Comparison of ENCODE assay signal across 1 cellular context in the genomic region with DNA sequence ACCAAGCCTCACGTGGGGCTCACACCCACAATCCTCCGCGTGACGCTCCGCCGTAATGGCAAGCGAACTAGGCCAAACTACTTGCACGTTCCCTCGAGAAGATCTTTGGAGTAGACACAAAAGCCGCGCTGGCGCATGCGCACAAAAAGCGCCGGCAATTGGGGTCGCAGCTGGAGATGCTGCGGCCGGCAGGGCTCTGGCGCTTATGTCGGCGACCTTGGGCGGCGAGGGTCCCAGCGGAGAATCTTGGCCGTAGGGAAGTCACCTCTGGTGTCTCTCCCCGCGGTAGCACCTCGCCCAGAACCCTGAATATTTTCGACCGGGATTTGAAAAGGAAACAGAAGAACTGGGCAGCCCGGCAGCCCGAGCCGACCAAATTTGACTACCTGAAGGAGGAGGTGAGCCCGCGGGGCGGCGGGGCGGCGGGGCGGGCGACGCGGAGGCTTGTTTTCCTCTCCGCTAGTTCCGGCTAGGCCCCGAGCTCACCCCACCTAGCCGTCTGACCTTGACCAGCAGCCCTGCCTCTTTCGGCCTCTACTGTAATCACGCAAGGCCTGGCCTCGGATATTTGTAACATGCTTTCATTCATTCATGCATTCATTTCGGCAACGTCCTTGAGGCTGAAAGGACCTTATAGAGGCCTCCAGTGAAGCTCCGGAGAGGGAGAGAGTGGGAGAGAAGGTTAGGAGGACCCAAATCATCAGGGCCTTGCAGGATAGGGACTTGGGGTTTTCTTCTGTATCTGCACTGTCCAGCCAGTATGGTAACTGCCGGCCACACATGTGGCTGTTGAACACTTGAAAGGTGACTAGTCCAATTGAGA.
TF ChIP-seq lines count a peak whose summit lies in the region.

A gene with protein sequence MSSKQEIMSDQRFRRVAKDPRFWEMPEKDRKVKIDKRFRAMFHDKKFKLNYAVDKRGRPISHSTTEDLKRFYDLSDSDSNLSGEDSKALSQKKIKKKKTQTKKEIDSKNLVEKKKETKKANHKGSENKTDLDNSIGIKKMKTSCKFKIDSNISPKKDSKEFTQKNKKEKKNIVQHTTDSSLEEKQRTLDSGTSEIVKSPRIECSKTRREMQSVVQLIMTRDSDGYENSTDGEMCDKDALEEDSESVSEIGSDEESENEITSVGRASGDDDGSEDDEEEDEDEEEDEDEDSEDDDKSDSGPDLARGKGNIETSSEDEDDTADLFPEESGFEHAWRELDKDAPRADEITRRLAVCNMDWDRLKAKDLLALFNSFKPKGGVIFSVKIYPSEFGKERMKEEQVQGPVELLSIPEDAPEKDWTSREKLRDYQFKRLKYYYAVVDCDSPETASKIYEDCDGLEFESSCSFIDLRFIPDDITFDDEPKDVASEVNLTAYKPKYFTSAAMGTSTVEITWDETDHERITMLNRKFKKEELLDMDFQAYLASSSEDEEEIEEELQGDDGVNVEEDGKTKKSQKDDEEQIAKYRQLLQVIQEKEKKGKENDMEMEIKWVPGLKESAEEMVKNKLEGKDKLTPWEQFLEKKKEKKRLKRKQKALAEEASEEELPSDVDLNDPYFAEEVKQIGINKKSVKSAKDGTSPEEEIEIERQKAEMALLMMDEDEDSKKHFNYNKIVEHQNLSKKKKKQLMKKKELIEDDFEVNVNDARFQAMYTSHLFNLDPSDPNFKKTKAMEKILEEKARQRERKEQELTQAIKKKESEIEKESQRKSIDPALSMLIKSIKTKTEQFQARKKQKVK (minus strand): TSS at position 27 of the 823 bp plus-strand sequence. CDS start 1,779 bp downstream, outside the sequence.
A gene with protein sequence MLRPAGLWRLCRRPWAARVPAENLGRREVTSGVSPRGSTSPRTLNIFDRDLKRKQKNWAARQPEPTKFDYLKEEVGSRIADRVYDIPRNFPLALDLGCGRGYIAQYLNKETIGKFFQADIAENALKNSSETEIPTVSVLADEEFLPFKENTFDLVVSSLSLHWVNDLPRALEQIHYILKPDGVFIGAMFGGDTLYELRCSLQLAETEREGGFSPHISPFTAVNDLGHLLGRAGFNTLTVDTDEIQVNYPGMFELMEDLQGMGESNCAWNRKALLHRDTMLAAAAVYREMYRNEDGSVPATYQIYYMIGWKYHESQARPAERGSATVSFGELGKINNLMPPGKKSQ (plus strand): TSS at position 136 of the 823 bp plus-strand sequence. CDS start 41 bp downstream, at position 177.

TF ChIP-seq in GM12878, 131 proteins besides CTCF, POLR2A, EP300 and RAD21 (continued from another document and continues in another):
- TF ChIP-seq, protein P1, sequence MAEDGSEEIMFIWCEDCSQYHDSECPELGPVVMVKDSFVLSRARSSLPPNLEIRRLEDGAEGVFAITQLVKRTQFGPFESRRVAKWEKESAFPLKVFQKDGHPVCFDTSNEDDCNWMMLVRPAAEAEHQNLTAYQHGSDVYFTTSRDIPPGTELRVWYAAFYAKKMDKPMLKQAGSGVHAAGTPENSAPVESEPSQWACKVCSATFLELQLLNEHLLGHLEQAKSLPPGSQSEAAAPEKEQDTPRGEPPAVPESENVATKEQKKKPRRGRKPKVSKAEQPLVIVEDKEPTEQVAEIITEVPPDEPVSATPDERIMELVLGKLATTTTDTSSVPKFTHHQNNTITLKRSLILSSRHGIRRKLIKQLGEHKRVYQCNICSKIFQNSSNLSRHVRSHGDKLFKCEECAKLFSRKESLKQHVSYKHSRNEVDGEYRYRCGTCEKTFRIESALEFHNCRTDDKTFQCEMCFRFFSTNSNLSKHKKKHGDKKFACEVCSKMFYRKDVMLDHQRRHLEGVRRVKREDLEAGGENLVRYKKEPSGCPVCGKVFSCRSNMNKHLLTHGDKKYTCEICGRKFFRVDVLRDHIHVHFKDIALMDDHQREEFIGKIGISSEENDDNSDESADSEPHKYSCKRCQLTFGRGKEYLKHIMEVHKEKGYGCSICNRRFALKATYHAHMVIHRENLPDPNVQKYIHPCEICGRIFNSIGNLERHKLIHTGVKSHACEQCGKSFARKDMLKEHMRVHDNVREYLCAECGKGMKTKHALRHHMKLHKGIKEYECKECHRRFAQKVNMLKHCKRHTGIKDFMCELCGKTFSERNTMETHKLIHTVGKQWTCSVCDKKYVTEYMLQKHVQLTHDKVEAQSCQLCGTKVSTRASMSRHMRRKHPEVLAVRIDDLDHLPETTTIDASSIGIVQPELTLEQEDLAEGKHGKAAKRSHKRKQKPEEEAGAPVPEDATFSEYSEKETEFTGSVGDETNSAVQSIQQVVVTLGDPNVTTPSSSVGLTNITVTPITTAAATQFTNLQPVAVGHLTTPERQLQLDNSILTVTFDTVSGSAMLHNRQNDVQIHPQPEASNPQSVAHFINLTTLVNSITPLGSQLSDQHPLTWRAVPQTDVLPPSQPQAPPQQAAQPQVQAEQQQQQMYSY (CRISPR knock-in tag; IDR thresholded peaks at IDR 0.05), result no peak
- TF ChIP-seq HDGF (IDR thresholded peaks at IDR 0.05), result no peak
- TF ChIP-seq SMC3 (IDR thresholded peaks at IDR 0.05; ENCODE audit: borderline replicate concordance, low read length), result no peak
- TF ChIP-seq, protein P2, sequence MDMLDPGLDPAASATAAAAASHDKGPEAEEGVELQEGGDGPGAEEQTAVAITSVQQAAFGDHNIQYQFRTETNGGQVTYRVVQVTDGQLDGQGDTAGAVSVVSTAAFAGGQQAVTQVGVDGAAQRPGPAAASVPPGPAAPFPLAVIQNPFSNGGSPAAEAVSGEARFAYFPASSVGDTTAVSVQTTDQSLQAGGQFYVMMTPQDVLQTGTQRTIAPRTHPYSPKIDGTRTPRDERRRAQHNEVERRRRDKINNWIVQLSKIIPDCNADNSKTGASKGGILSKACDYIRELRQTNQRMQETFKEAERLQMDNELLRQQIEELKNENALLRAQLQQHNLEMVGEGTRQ (IDR thresholded peaks at IDR 0.05; ENCODE audit: borderline replicate concordance, low read depth, low read length), result peak; percentile 96
- TF ChIP-seq, protein P3, sequence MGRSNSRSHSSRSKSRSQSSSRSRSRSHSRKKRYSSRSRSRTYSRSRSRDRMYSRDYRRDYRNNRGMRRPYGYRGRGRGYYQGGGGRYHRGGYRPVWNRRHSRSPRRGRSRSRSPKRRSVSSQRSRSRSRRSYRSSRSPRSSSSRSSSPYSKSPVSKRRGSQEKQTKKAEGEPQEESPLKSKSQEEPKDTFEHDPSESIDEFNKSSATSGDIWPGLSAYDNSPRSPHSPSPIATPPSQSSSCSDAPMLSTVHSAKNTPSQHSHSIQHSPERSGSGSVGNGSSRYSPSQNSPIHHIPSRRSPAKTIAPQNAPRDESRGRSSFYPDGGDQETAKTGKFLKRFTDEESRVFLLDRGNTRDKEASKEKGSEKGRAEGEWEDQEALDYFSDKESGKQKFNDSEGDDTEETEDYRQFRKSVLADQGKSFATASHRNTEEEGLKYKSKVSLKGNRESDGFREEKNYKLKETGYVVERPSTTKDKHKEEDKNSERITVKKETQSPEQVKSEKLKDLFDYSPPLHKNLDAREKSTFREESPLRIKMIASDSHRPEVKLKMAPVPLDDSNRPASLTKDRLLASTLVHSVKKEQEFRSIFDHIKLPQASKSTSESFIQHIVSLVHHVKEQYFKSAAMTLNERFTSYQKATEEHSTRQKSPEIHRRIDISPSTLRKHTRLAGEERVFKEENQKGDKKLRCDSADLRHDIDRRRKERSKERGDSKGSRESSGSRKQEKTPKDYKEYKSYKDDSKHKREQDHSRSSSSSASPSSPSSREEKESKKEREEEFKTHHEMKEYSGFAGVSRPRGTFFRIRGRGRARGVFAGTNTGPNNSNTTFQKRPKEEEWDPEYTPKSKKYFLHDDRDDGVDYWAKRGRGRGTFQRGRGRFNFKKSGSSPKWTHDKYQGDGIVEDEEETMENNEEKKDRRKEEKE (IDR thresholded peaks at IDR 0.05), result no peak
- no peak for TF ChIP-seq CHD1 (IDR thresholded peaks at IDR 0.05; ENCODE audit: low read depth, low read length)
- TF ChIP-seq ZNF384 (IDR thresholded peaks at IDR 0.05; ENCODE audit: borderline replicate concordance, low read depth, low read length), result no peak
- TF ChIP-seq, protein P4, sequence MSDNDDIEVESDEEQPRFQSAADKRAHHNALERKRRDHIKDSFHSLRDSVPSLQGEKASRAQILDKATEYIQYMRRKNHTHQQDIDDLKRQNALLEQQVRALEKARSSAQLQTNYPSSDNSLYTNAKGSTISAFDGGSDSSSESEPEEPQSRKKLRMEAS (IDR thresholded peaks at IDR 0.05; ENCODE audit: low read depth, low read length), result peak; percentile 99
- TF ChIP-seq CREM (IDR thresholded peaks at IDR 0.05; ENCODE audit: low read depth), result peak; percentile 95
- TF ChIP-seq, protein P5, sequence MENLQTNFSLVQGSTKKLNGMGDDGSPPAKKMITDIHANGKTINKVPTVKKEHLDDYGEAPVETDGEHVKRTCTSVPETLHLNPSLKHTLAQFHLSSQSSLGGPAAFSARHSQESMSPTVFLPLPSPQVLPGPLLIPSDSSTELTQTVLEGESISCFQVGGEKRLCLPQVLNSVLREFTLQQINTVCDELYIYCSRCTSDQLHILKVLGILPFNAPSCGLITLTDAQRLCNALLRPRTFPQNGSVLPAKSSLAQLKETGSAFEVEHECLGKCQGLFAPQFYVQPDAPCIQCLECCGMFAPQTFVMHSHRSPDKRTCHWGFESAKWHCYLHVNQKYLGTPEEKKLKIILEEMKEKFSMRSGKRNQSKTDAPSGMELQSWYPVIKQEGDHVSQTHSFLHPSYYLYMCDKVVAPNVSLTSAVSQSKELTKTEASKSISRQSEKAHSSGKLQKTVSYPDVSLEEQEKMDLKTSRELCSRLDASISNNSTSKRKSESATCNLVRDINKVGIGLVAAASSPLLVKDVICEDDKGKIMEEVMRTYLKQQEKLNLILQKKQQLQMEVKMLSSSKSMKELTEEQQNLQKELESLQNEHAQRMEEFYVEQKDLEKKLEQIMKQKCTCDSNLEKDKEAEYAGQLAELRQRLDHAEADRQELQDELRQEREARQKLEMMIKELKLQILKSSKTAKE (IDR thresholded peaks at IDR 0.05; ENCODE audit: low read depth, poor library complexity, severe bottlenecking), result no peak
- TF ChIP-seq ZZZ3 (IDR thresholded peaks at IDR 0.05; ENCODE audit: control insufficient read depth, insufficient read length, low read depth), result no peak
- TF ChIP-seq SREBF1 (IDR thresholded peaks at IDR 0.05; ENCODE audit: low read length), result peak; percentile 58; the same call in 1 of the 2 replicates
- TF ChIP-seq NR2F1 (conservative IDR thresholded peaks at IDR 0.05), result 0 out of 2 replicates have a peak, but pooled peaks have one; percentile 24
- TF ChIP-seq POLR2AphosphoS2 (IDR thresholded peaks at IDR 0.05; ENCODE audit: low read depth, low read length), result 0 out of 2 replicates have a peak, but pooled peaks have one; percentile 79
- TF ChIP-seq KDM1A (IDR thresholded peaks at IDR 0.05; ENCODE audit: borderline replicate concordance), result no peak
- TF ChIP-seq STAT3 (IDR thresholded peaks at IDR 0.05; ENCODE audit: low read depth, low read length), result no peak
- TF ChIP-seq, protein P6, sequence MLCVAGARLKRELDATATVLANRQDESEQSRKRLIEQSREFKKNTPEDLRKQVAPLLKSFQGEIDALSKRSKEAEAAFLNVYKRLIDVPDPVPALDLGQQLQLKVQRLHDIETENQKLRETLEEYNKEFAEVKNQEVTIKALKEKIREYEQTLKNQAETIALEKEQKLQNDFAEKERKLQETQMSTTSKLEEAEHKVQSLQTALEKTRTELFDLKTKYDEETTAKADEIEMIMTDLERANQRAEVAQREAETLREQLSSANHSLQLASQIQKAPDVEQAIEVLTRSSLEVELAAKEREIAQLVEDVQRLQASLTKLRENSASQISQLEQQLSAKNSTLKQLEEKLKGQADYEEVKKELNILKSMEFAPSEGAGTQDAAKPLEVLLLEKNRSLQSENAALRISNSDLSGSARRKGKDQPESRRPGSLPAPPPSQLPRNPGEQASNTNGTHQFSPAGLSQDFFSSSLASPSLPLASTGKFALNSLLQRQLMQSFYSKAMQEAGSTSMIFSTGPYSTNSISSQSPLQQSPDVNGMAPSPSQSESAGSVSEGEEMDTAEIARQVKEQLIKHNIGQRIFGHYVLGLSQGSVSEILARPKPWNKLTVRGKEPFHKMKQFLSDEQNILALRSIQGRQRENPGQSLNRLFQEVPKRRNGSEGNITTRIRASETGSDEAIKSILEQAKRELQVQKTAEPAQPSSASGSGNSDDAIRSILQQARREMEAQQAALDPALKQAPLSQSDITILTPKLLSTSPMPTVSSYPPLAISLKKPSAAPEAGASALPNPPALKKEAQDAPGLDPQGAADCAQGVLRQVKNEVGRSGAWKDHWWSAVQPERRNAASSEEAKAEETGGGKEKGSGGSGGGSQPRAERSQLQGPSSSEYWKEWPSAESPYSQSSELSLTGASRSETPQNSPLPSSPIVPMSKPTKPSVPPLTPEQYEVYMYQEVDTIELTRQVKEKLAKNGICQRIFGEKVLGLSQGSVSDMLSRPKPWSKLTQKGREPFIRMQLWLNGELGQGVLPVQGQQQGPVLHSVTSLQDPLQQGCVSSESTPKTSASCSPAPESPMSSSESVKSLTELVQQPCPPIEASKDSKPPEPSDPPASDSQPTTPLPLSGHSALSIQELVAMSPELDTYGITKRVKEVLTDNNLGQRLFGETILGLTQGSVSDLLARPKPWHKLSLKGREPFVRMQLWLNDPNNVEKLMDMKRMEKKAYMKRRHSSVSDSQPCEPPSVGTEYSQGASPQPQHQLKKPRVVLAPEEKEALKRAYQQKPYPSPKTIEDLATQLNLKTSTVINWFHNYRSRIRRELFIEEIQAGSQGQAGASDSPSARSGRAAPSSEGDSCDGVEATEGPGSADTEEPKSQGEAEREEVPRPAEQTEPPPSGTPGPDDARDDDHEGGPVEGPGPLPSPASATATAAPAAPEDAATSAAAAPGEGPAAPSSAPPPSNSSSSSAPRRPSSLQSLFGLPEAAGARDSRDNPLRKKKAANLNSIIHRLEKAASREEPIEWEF (IDR thresholded peaks at IDR 0.05; ENCODE audit: insufficient replicate concordance, low read depth, low read length), result no peak
- TF ChIP-seq RCOR1 (conservative IDR thresholded peaks at IDR 0.05; ENCODE audit: low read depth, low read length), result 0 out of 2 replicates have a peak, but pooled peaks have one; percentile 77
- peak; percentile 98 for TF ChIP-seq RAD51 (IDR thresholded peaks at IDR 0.05)
- TF ChIP-seq, protein P7, sequence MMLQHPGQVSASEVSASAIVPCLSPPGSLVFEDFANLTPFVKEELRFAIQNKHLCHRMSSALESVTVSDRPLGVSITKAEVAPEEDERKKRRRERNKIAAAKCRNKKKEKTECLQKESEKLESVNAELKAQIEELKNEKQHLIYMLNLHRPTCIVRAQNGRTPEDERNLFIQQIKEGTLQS (IDR thresholded peaks at IDR 0.05; ENCODE audit: borderline replicate concordance, extremely low read depth, low read depth, low read length), result peak; percentile 95
- TF ChIP-seq, protein P8, sequence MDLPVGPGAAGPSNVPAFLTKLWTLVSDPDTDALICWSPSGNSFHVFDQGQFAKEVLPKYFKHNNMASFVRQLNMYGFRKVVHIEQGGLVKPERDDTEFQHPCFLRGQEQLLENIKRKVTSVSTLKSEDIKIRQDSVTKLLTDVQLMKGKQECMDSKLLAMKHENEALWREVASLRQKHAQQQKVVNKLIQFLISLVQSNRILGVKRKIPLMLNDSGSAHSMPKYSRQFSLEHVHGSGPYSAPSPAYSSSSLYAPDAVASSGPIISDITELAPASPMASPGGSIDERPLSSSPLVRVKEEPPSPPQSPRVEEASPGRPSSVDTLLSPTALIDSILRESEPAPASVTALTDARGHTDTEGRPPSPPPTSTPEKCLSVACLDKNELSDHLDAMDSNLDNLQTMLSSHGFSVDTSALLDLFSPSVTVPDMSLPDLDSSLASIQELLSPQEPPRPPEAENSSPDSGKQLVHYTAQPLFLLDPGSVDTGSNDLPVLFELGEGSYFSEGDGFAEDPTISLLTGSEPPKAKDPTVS (IDR thresholded peaks at IDR 0.05; ENCODE audit: low read depth, low read length), result no peak
- TF ChIP-seq SMARCA5 (IDR thresholded peaks at IDR 0.05), result peak; percentile 75; the same call in 1 of the 2 replicates
- no peak for TF ChIP-seq YBX1 (IDR thresholded peaks at IDR 0.05)
- no peak for TF ChIP-seq GABPA (IDR thresholded peaks at IDR 0.05; ENCODE audit: low read depth)
- TF ChIP-seq BMI1 (IDR thresholded peaks at IDR 0.05; ENCODE audit: borderline replicate concordance), result no peak
